Comparison of ENCODE assay signal across 8 cellular contexts in the genomic region with DNA sequence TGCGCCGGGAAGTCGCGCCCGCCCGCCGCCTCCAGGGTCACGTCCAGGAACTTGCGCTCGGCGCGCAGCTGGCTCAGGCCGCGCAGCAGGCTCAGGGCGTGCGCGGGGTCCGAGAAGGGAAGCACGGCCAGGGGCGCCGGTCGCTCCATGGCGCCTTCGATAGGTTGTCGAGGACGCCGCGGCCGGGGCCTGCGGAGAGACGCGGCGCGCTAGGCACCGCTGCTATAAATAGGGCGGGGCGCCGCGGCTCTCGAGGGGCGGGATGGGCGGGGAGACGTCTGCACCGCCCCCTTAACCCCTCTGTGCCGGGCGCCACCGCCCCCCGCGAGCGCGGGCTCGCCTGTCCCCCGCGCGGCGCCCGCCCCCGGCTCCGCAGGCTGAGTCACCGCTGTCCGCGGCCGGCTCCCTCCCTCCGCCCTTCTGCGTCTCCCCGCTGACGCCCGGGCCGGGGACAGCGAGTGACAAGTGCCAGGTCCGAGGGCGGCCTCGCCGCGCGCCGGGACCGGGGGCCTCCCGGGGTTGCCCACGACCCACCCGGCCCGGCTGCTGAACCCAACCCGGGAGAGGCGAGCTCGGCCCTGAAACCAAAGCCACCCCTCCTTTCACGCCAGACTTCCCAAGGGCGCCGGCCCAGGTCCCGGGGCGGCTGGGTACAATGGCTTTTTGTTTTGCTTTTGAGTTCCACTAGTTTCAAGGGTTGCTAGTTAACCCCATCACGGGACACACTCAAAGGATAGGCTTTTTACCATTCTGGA. TPM values are rescaled to one million over a fixed set of nuclear protein-coding genes. Genes with fewer than 3 reads are reported as not detected.
DNase-seq lines count a peak whose midpoint lies in the region; FAIRE-seq and TF ChIP-seq lines count a peak whose summit lies in the region.

A gene with protein sequence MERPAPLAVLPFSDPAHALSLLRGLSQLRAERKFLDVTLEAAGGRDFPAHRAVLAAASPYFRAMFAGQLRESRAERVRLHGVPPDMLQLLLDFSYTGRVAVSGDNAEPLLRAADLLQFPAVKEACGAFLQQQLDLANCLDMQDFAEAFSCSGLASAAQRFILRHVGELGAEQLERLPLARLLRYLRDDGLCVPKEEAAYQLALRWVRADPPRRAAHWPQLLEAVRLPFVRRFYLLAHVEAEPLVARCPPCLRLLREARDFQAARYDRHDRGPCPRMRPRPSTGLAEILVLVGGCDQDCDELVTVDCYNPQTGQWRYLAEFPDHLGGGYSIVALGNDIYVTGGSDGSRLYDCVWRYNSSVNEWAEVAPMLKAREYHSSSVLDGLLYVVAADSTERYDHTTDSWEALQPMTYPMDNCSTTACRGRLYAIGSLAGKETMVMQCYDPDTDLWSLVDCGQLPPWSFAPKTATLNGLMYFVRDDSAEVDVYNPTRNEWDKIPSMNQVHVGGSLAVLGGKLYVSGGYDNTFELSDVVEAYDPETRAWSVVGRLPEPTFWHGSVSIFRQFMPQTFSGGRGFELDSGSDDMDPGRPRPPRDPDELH (minus strand): TSS at position 201 of the 755 bp plus-strand sequence. CDS start 52 bp downstream, at position 149.

- TF ChIP-seq POLR2A in GM10847 (IDR thresholded peaks at IDR 0.05; ENCODE audit: extremely low read depth, insufficient read length) (peak; percentile 78), NB4 (IDR thresholded peaks at IDR 0.05; ENCODE audit: extremely low read depth, insufficient read length) (peak; percentile 76)

- peaks cover 40% of the 10 kb centered on the region for H4K20me1 ChIP-seq in astrocyte (ENCODE audit: insufficient read depth, low read length)

- POLR2A ChIA-PET in HEK293T (lab: Yijun Ruan, JAX): interaction anchor here (0.7 to 6.1 kb wide), 12 partner anchors 9 to 95 kb away, joined by 3 to 55 read pairs (median 5); partner anchors contain the start of genes NOL9, PHF13, TAS1R1 and ZBTB48

- H3K9ac ChIP-seq in astrocyte (ENCODE audit: low read length): peak within 1 kb of the TSS; percentile 90

- H3K4me1 Mint-ChIP-seq in astrocyte (ENCODE audit: low read depth, unreplicated experiment): peaks cover 15% of the 10 kb centered on the region

- peak within 1 kb of the TSS; percentile 95 for H3K4me3 ChIP-seq in NB4 (ENCODE audit: low read depth, low read length)
- H3K4me3 ChIP-seq in astrocyte (ENCODE audit: insufficient read depth, low read depth, low read length): peak within 1 kb of the TSS; percentile 77

- H3K4me2 ChIP-seq in astrocyte (ENCODE audit: low read length): peak within 1 kb of the TSS; percentile 94

- H3K4me1 ChIP-seq in astrocyte (ENCODE audit: insufficient read depth, low read length): peaks cover 39% of the 10 kb centered on the region

- CTCF ChIA-PET in HEK293T (lab: Yijun Ruan, JAX): interaction anchor here (1.3 kb wide), 1 partner anchor 48 kb away, joined by 3 read pairs; the partner anchor contains the start of gene NOL9

- no peaks in the 10 kb centered on the region for H3K9me3 Mint-ChIP-seq in astrocyte (ENCODE audit: unreplicated experiment)

- H3K27me3 ChIP-seq in astrocyte (ENCODE audit: insufficient read depth, low read length): no peaks in the 10 kb centered on the region

- peaks cover 44% of the 10 kb centered on the region for H3K79me2 ChIP-seq in astrocyte (ENCODE audit: insufficient read depth, low read length)

- peak within 1 kb of the TSS; percentile 99 for H3K27ac Mint-ChIP-seq in astrocyte (ENCODE audit: unreplicated experiment)

- no peak for TF ChIP-seq CTCF in NB4 (IDR thresholded peaks at IDR 0.05; ENCODE audit: low read depth, low read length)
- TF ChIP-seq CTCF in astrocyte (IDR thresholded peaks at IDR 0.05; ENCODE audit: insufficient read depth, low read depth, low read length): no peak

- DNase-seq in HEK293T (ENCODE audit: extremely low spot score) (peak; percentile 81), NB4 (ENCODE audit: low read depth) (peak; percentile 93), T-helper 9 cell (peak; percentile 78), astrocyte (ENCODE audit: low read depth) (peak; percentile 69), hepatic stellate cell (ENCODE audit: low spot score) (peak; percentile 93), retina (peak; percentile 88), OCI-M2 (lab: John Stamatoyannopoulos, UW; ENCODE audit: unreplicated experiment) (no peak)

- H3K36me3 ChIP-seq in astrocyte (ENCODE audit: insufficient read depth, low read length): peaks cover under 1% of the 10 kb centered on the region

- no peaks in the 10 kb centered on the region for H3K9me3 ChIP-seq in astrocyte (ENCODE audit: insufficient read depth, low read depth, low read length)

- peak within 1 kb of the TSS; percentile 98 for H3K4me3 Mint-ChIP-seq in astrocyte (ENCODE audit: unreplicated experiment)

- no peaks in the 10 kb centered on the region for H3K27me3 Mint-ChIP-seq in astrocyte (ENCODE audit: low read depth, unreplicated experiment)

- H3K36me3 Mint-ChIP-seq in astrocyte (ENCODE audit: low read depth, unreplicated experiment): peaks cover 6% of the 10 kb centered on the region

- H2AFZ ChIP-seq in astrocyte (ENCODE audit: low read depth, low read length): peak within 1 kb of the TSS; percentile 76

- FAIRE-seq in astrocyte (lab: Jason Lieb, UNC): no peak

- peak within 1 kb of the TSS; percentile 95 for H3K27ac ChIP-seq in astrocyte (ENCODE audit: low read depth, low read length)

TF ChIP-seq in HEK293T, 16 proteins besides CTCF, POLR2A, EP300 and RAD21:
- TF ChIP-seq ZNF384 (IDR thresholded peaks at IDR 0.05) (no peak), NFRKB (IDR thresholded peaks at IDR 0.05) (no peak), FOXM1 (IDR thresholded peaks at IDR 0.05; ENCODE audit: borderline replicate concordance) (peak; percentile 43; the same call in 1 of the 2 replicates), FOXK2 (IDR thresholded peaks at IDR 0.05) (no peak)

RNA-seq across cellular contexts. Expression of the gene that starts here (rescaled TPM):
- 39.7 and 42.3 TPM in 2 replicates for total RNA-seq in astrocyte
